8 cellular contexts compared by ENCODE assay signal in genomic region chrX:109635151-109635550, GRCh38. TPM values are rescaled to one million over a fixed set of nuclear protein-coding genes. Genes with fewer than 3 reads are reported as not detected.
DNase-seq lines count a peak whose midpoint lies in the region; ATAC-seq and TF ChIP-seq lines count a peak whose summit lies in the region.

No MANE protein-coding gene starts in this region.

- H3K27ac ChIP-seq in fibroblast of lung (ENCODE audit: insufficient read depth, low read length) = no peak overlapping the region

- no peak for ATAC-seq in GM21423 (IDR thresholded peaks at IDR 0.05; ENCODE audit: unreplicated experiment)
- no peak for ATAC-seq in activated naive CD8-positive, alpha-beta T cell treated with anti-CD3 and anti-CD28 coated beads, Interleukin-2, amount 50 U/mL, for 24 hours

- H3K27me3 ChIP-seq in fibroblast of lung (ENCODE audit: control insufficient read depth, insufficient read depth, low read length) = no peaks in the 10 kb centered on the region

- peaks cover 9% of the 10 kb centered on the region for H3K36me3 Mint-ChIP-seq in activated naive CD8-positive, alpha-beta T cell treated with anti-CD3 and anti-CD28 coated beads, Interleukin-2, amount 50 U/mL, for 24 hours (ENCODE audit: low read depth)

- H3K4me3 Mint-ChIP-seq in activated naive CD8-positive, alpha-beta T cell treated with anti-CD3 and anti-CD28 coated beads, Interleukin-2, amount 50 U/mL, for 24 hours = no peak overlapping the region

- H3K27me3 Mint-ChIP-seq in activated naive CD8-positive, alpha-beta T cell treated with anti-CD3 and anti-CD28 coated beads, Interleukin-2, amount 50 U/mL, for 24 hours = no peaks in the 10 kb centered on the region

- no peaks in the 10 kb centered on the region for H4K20me1 ChIP-seq in fibroblast of lung (ENCODE audit: control insufficient read depth, extremely low read depth, insufficient read depth, low read length)

- no peaks in the 10 kb centered on the region for H3K79me2 ChIP-seq in fibroblast of lung (ENCODE audit: control insufficient read depth, insufficient read depth, low read length)

- no peak overlapping the region for H3K9ac ChIP-seq in fibroblast of lung (ENCODE audit: insufficient read depth, low read length)

- in situ Hi-C loops in ACHN (cut with HindIII; ENCODE audit: low pct_ligation_motif_present, low pct_unique_long_range_greater_than_20kb, low sequenced_read_pairs) = no loop called here
- in situ Hi-C loops in GM13977 (cut with MboI; ENCODE audit: low pct_unique_long_range_greater_than_20kb, low sequenced_read_pairs, unreplicated experiment) = loop anchor here (10.0 kb wide), 1 partner anchor 150 kb away; the partner anchor contains the start of gene GUCY2F

- TF ChIP-seq CTCF in GM13977 (IDR thresholded peaks at IDR 0.05; ENCODE audit: extremely low read depth, insufficient read depth, missing control alignments) (peak; percentile 50), fibroblast of lung (conservative IDR thresholded peaks at IDR 0.05 in 1 of 2, IDR thresholded peaks at IDR 0.05 in 1 of 2; ENCODE audit: low read depth in 1 of 2, low read length in 2 of 2) (peak; percentile 30 to 58)

- no peaks in the 10 kb centered on the region for H3K9me3 ChIP-seq in fibroblast of lung (ENCODE audit: control insufficient read depth, insufficient read depth, low read depth, low read length)

- no peak overlapping the region for H2AFZ ChIP-seq in fibroblast of lung (ENCODE audit: low read length)

- H3K4me2 ChIP-seq in fibroblast of lung (ENCODE audit: extremely low read depth, insufficient read depth, low read length) = no peak overlapping the region

- H3K4me1 ChIP-seq in fibroblast of lung (ENCODE audit: control insufficient read depth, extremely low read depth, insufficient read depth, low read length) = no peaks in the 10 kb centered on the region

- H3K36me3 ChIP-seq in fibroblast of lung (ENCODE audit: control insufficient read depth, insufficient read depth, low read length) = no peaks in the 10 kb centered on the region

- H3K27ac Mint-ChIP-seq in activated naive CD8-positive, alpha-beta T cell treated with anti-CD3 and anti-CD28 coated beads, Interleukin-2, amount 50 U/mL, for 24 hours = no peak overlapping the region

- H3K4me1 Mint-ChIP-seq in activated naive CD8-positive, alpha-beta T cell treated with anti-CD3 and anti-CD28 coated beads, Interleukin-2, amount 50 U/mL, for 24 hours = no peaks in the 10 kb centered on the region

- H3K4me3 ChIP-seq in fibroblast of lung (replicated peaks in 1 of 4; ENCODE audit: control extremely low read depth in 1 of 4, insufficient read depth in 1 of 4, low read depth in 3 of 4, low read length in 4 of 4) = no peak overlapping the region

- no peaks in the 10 kb centered on the region for H3K9me3 Mint-ChIP-seq in activated naive CD8-positive, alpha-beta T cell treated with anti-CD3 and anti-CD28 coated beads, Interleukin-2, amount 50 U/mL, for 24 hours

- DNase-seq in ACHN (peak; percentile 13), GM13977 (ENCODE audit: low spot score) (peak; percentile 31), NCI-H82 treated with DMSO at 0.1 percent for 48 hours (lab: John Stamatoyannopoulos, UW; ENCODE audit: unreplicated experiment) (peak; percentile 29), fibroblast of lung (ENCODE audit: low read depth in 2 of 2) (peak in 1 of 2 donors; percentile 14), putamen (ENCODE audit: low spot score) (no peak), anterior cingulate cortex (lab: John Stamatoyannopoulos, UW) (no peak)
- no peak for DNase-seq in activated naive CD8-positive, alpha-beta T cell treated with anti-CD3 and anti-CD28 coated beads, Interleukin-2, amount 50 U/mL, for 24 hours

RNA-seq across cellular contexts. Expression of gene KCNE5, which starts 10.2 kb away (rescaled TPM):
- 0.51 and 1.2 TPM in 2 replicates for total RNA-seq in fibroblast of lung
- polyA plus RNA-seq in fibroblast of lung = 0.12 and 0.38 TPM in 2 replicates
- polyA plus RNA-seq in fibroblast of lung (2012) = 0.34 and 0.80 TPM in 2 replicates
- 0.63 and 1.0 TPM in 2 replicates for polyA minus RNA-seq in fibroblast of lung (ENCODE audit: low replicate concordance)

Comparison
In these comparisons a context has a peak if more than half of its experiments do, and no peak if none do; other contexts are left out.
1. DNase-seq: peak in ACHN (single experiment), GM13977 (single experiment) and NCI-H82 treated with DMSO at 0.1 percent for 48 hours (single experiment); none in putamen (single experiment), anterior cingulate cortex (0 of 58) and activated naive CD8-positive, alpha-beta T cell treated with anti-CD3 and anti-CD28 coated beads, Interleukin-2, amount 50 U/mL, for 24 hours (single experiment).